Comparison of ENCODE assay signal across 15 cellular contexts in genomic region chr15:89075846-89076245, GRCh38.
"Had no signal": no experiment of that assay in that cellular context is flagged by ENCODE, and none has a peak within 500 bp of the region (broad histone marks: within the 10 kb centered on the region; RNA-seq: fewer than 3 reads in every experiment).

No MANE protein-coding gene starts in this region.

- H3K27me3 ChIP-seq: colonic mucosa, gastrocnemius medialis, heart right ventricle, sigmoid colon, suprapubic skin, upper lobe of left lung had no signal

- ATAC-seq: gastrocnemius medialis; heart right ventricle; stimulated activated naive CD8-positive, alpha-beta T cell treated with anti-CD3 and anti-CD28 coated beads, Interleukin-15, Interleukin-2, amounts not matched to agents 100 U/mL and 50 U/mL, for 24 hours had no signal

- H3K4me3 ChIP-seq: colonic mucosa, gastrocnemius medialis, heart right ventricle, left ventricle myocardium inferior, sigmoid colon, suprapubic skin, upper lobe of left lung had no signal

- H3K9me3 ChIP-seq: colonic mucosa, gastrocnemius medialis, heart right ventricle, left ventricle myocardium inferior, sigmoid colon, suprapubic skin, upper lobe of left lung had no signal

- H3K4me1 ChIP-seq: colonic mucosa, gastrocnemius medialis, left ventricle myocardium inferior, sigmoid colon, suprapubic skin had no signal

- DNase-seq: activated CD4-positive, alpha-beta memory T cell treated with anti-CD3 and anti-CD28 coated beads, Interleukin-2, amount 10 ng/mL, durations not matched to agents 7 days and 5 days; activated CD4-positive, alpha-beta T cell treated with anti-CD3 and anti-CD28 coated beads for 1 hour; activated CD8-positive, alpha-beta memory T cell treated with anti-CD3 and anti-CD28 coated beads, Interleukin-2, amount 50 U/mL, for 4 hours; activated naive CD4-positive, alpha-beta T cell treated with Interleukin-2 at 50 U/mL for 16 hours; colonic mucosa; effector CD8-positive, alpha-beta T cell; gastrocnemius medialis; heart right ventricle; left ventricle myocardium inferior; occipital lobe; sigmoid colon; stimulated activated CD4-positive, alpha-beta T cell treated with anti-CD3 and anti-CD28 coated beads, Interleukin-2, amount 100 ng/mL, for 24 hours; stimulated activated naive CD8-positive, alpha-beta T cell treated with anti-CD3 and anti-CD28 coated beads, Interleukin-15, Interleukin-2, amounts not matched to agents 100 U/mL and 50 U/mL, for 24 hours had no signal

- H3K27ac ChIP-seq: colonic mucosa, gastrocnemius medialis, heart right ventricle, left ventricle myocardium inferior, sigmoid colon, suprapubic skin had no signal

- H3K36me3 ChIP-seq: colonic mucosa, gastrocnemius medialis, heart right ventricle, left ventricle myocardium inferior, sigmoid colon, suprapubic skin, upper lobe of left lung had no signal
